In genomic region chr20:7155794-7156193, GRCh38 we compare ENCODE assay signal across 27 cellular contexts.
"Had no signal": no experiment of that assay in that cellular context is flagged by ENCODE, and none has a peak within 500 bp of the region (broad histone marks: within the 10 kb centered on the region; RNA-seq: fewer than 3 reads in every experiment).

No MANE protein-coding gene starts in this region.

- H3K27me3 ChIP-seq: brain microvascular endothelial cell, cardiac muscle cell, Peyer's patch, SJSA1 had no signal

- H3K36me3 Mint-ChIP-seq: activated naive CD4-positive, alpha-beta T cell treated with anti-CD3 and anti-CD28 coated beads, Interleukin-2, amount 50 U/mL, for 24 hours; WTC11 had no signal

- H3K4me3 Mint-ChIP-seq: activated CD8-positive, alpha-beta T cell treated with anti-CD3 and anti-CD28 coated beads, Interleukin-2, amount 10 ng/mL, durations not matched to agents 7 days and 5 days; activated naive CD4-positive, alpha-beta T cell treated with anti-CD3 and anti-CD28 coated beads, Interleukin-2, amount 50 U/mL, for 24 hours; activated naive CD8-positive, alpha-beta T cell treated with anti-CD3 and anti-CD28 coated beads, Interleukin-2, amount 50 U/mL, for 24 hours; activated T-helper 1 cell treated with anti-CD3 and anti-CD28 coated beads, Interleukin-12 subunit alpha, Interleukin-12 subunit beta, Interleukin-2, Interleukin-4 antibody, amounts not matched to agents 30 ng/mL and 10 ng/mL and 1 ng/mL, durations not matched to agents 14 hours and 24 hours and 36 hours; T-helper 17 cell; WTC11 had no signal

- ATAC-seq: activated CD8-positive, alpha-beta T cell treated with anti-CD3 and anti-CD28 coated beads, Interleukin-2, amount 10 ng/mL, durations not matched to agents 7 days and 5 days; activated naive CD8-positive, alpha-beta T cell treated with anti-CD3 and anti-CD28 coated beads, Interleukin-2, amount 50 U/mL, for 24 hours; SK-N-SH treated with all-trans-retinoic acid at 6 μM for 48 hours; T-helper 17 cell; WTC11 had no signal

- H3K4me3 ChIP-seq: cardiac muscle cell, Peyer's patch, SJSA1 had no signal

- H3K36me3 ChIP-seq: brain microvascular endothelial cell, cardiac muscle cell, Peyer's patch, SJSA1 had no signal

- DNase-seq: activated CD4-positive, alpha-beta T cell treated with anti-CD3 and anti-CD28 coated beads for 48 hours; activated CD4-positive, alpha-beta T cell treated with anti-CD3 and anti-CD28 coated beads, Interleukin-2, amount 50 U/mL, for 4 hours; activated CD4-positive, CD25-positive, alpha-beta regulatory T cell treated with anti-CD3 and anti-CD28 coated beads, Interleukin-2, amount 50 U/mL, for 72 hours; activated CD8-positive, alpha-beta memory T cell treated with anti-CD3 and anti-CD28 coated beads, Interleukin-2, amount 50 U/mL, for 48 hours; activated CD8-positive, alpha-beta T cell treated with anti-CD3 and anti-CD28 coated beads, Interleukin-2, amount 10 ng/mL, durations not matched to agents 7 days and 5 days; activated effector memory CD4-positive, alpha-beta T cell treated with Interleukin-2 at 50 U/mL for 16 hours; activated naive CD4-positive, alpha-beta T cell; activated naive CD8-positive, alpha-beta T cell treated with anti-CD3 and anti-CD28 coated beads, Interleukin-2, amount 50 U/mL, for 24 hours; activated T-cell treated with anti-CD3 and anti-CD28 coated beads, Interleukin-2, amount 50 U/mL, for 1 hour; amygdala; brain microvascular endothelial cell; NCI-H1048; NCI-H2171; NCI-H2227 treated with DMSO at 0.1 percent for 48 hours; NCI-H446 treated with DMSO at 0.1 percent for 48 hours; NCI-H524 treated with DMSO at 0.1 percent for 48 hours; Peyer's patch; SW 1271; T-helper 17 cell; T-helper 9 cell had no signal

- H3K27ac Mint-ChIP-seq: activated CD8-positive, alpha-beta T cell treated with anti-CD3 and anti-CD28 coated beads, Interleukin-2, amount 10 ng/mL, durations not matched to agents 7 days and 5 days; activated naive CD4-positive, alpha-beta T cell treated with anti-CD3 and anti-CD28 coated beads, Interleukin-2, amount 50 U/mL, for 24 hours; activated naive CD8-positive, alpha-beta T cell treated with anti-CD3 and anti-CD28 coated beads, Interleukin-2, amount 50 U/mL, for 24 hours; activated T-helper 1 cell treated with anti-CD3 and anti-CD28 coated beads, Interleukin-12 subunit alpha, Interleukin-12 subunit beta, Interleukin-2, Interleukin-4 antibody, amounts not matched to agents 30 ng/mL and 10 ng/mL and 1 ng/mL, durations not matched to agents 14 hours and 24 hours and 36 hours; T-helper 17 cell; WTC11 had no signal

- FAIRE-seq: astrocyte had no signal

- H3K4me1 ChIP-seq: Peyer's patch, SJSA1 had no signal

- H3K9me3 Mint-ChIP-seq: activated naive CD8-positive, alpha-beta T cell treated with anti-CD3 and anti-CD28 coated beads, Interleukin-2, amount 50 U/mL, for 24 hours had no signal

- H3K27me3 Mint-ChIP-seq: activated naive CD4-positive, alpha-beta T cell treated with anti-CD3 and anti-CD28 coated beads, Interleukin-2, amount 50 U/mL, for 24 hours; activated naive CD8-positive, alpha-beta T cell treated with anti-CD3 and anti-CD28 coated beads, Interleukin-2, amount 50 U/mL, for 24 hours; T-helper 17 cell had no signal

- H3K27ac ChIP-seq: brain microvascular endothelial cell, cardiac muscle cell, Peyer's patch, SJSA1 had no signal

- H3K9me3 ChIP-seq: Peyer's patch had no signal

- H3K4me1 Mint-ChIP-seq: activated naive CD4-positive, alpha-beta T cell treated with anti-CD3 and anti-CD28 coated beads, Interleukin-2, amount 50 U/mL, for 24 hours; activated naive CD8-positive, alpha-beta T cell treated with anti-CD3 and anti-CD28 coated beads, Interleukin-2, amount 50 U/mL, for 24 hours; T-helper 17 cell; WTC11 had no signal
